ENCODE assay signal across 17 cellular contexts in the genomic region with DNA sequence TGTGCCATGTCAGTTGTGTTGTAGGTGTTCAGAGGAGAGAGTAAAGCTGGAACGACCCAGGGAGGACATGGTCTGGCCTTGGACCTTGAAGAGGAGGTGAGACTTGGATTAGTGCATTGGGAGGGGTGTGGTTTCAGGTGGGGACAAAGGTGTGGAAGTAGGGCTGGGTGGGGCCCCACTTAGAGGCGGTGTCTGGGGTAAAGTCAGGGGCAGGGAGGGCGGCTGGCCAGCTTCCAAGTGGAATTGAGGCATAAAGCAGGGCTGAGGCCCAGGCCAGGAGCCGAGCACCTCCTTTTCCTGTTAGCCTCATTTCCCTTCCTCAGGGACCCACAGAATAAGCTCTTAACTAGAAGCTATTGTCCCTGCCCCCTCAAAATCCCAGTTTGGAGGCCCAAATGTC. TPM values are rescaled to one million over a fixed set of nuclear protein-coding genes. Genes with fewer than 3 reads are reported as not detected.
DNase-seq lines count a peak whose midpoint lies in the region; ATAC-seq and TF ChIP-seq lines count a peak whose summit lies in the region.
"Had no signal": no experiment of that assay in that cellular context is flagged by ENCODE, and none has a peak within 500 bp of the region (broad histone marks: within the 10 kb centered on the region; RNA-seq: fewer than 3 reads in every experiment).

No MANE protein-coding gene starts in this region.

- POLR2A ChIA-PET in naive thymus-derived CD8-positive, alpha-beta T cell (lab: Charles Lee) = no interaction called here

- no peaks in the 10 kb centered on the region for H3K36me3 Mint-ChIP-seq in GM23338 (ENCODE audit: low read depth)
- peaks cover 0 to 5% (median 3%) of the 10 kb centered on the region in 3 donors for H3K36me3 Mint-ChIP-seq in naive thymus-derived CD8-positive, alpha-beta T cell

- H3K27ac ChIP-seq in GM23338 (ENCODE audit: low read depth) (0 out of 2 replicates have a peak overlapping the region, but pooled peaks have one; percentile 14), left ventricle myocardium inferior (replicated peaks) (peak overlapping the region; percentile 71), sigmoid colon (peak overlapping the region; percentile 35 to 66 (median 46))
- H3K27ac ChIP-seq: body of pancreas, ovary, SJSA1 had no signal

- no peaks in the 10 kb centered on the region for H3K27me3 ChIP-seq in GM23338 (ENCODE audit: insufficient read depth)
- H3K27me3 ChIP-seq in left ventricle myocardium inferior (ENCODE audit: low read depth) = no peaks in the 10 kb centered on the region
- no peaks in the 10 kb centered on the region for H3K27me3 ChIP-seq in sigmoid colon
- H3K27me3 ChIP-seq: body of pancreas, ovary, SJSA1 had no signal

- 0 out of 2 replicates have a peak overlapping the region, but pooled peaks have one; percentile 28 for H3K27ac Mint-ChIP-seq in GM23338
- peak overlapping the region in 1 of 10 donors; percentile 71 for H3K27ac Mint-ChIP-seq in naive thymus-derived CD8-positive, alpha-beta T cell

- TF ChIP-seq EP300 in sigmoid colon (IDR thresholded peaks at IDR 0.05) = no peak

- H3F3A ChIP-seq in GM23338 (replicated peaks; ENCODE audit: low read depth) = no peaks in the 10 kb centered on the region; the same call in 1 of the 2 replicates

- H3K9me3 Mint-ChIP-seq in GM23338 = no peaks in the 10 kb centered on the region
- H3K9me3 Mint-ChIP-seq in naive thymus-derived CD8-positive, alpha-beta T cell = peaks cover 0 to 10% (median 0%) of the 10 kb centered on the region in 9 donors

- no peaks in the 10 kb centered on the region for H3K9me3 ChIP-seq in left ventricle myocardium inferior (replicated peaks)
- no peaks in the 10 kb centered on the region for H3K9me3 ChIP-seq in sigmoid colon
- H3K9me3 ChIP-seq: body of pancreas, ovary, SJSA1 had no signal

- H3K79me2 ChIP-seq in GM23338 (replicated peaks; ENCODE audit: insufficient read depth) = no peaks in the 10 kb centered on the region

- peak overlapping the region; percentile 90 for H2AFZ ChIP-seq in GM23338

- H3K36me3 ChIP-seq in GM23338 (ENCODE audit: insufficient read depth) (no peaks in the 10 kb centered on the region; the same call in 1 of the 2 replicates), left ventricle myocardium inferior (no peaks in the 10 kb centered on the region), sigmoid colon (no peaks in the 10 kb centered on the region)
- H3K36me3 ChIP-seq: ovary, SJSA1 had no signal

- H3K4me1 ChIP-seq in GM23338 (ENCODE audit: insufficient read depth) (0 out of 2 replicates have a peak, but pooled peaks cover 13% of the 10 kb centered on the region), left ventricle myocardium inferior (peaks cover 53% of the 10 kb centered on the region), sigmoid colon (peaks cover 0 to 36% (median 30%) of the 10 kb centered on the region in 4 donors)
- H3K4me1 ChIP-seq: body of pancreas had no signal

- peak; percentile 13 for DNase-seq in GM23338 (ENCODE audit: low spot score)
- peak; percentile 59 for DNase-seq in SW480 (ENCODE audit: low spot score)
- no peak for DNase-seq in left ventricle myocardium inferior
- DNase-seq in sigmoid colon = no peak
- no peak for DNase-seq in OCI-M2 (lab: John Stamatoyannopoulos, UW; ENCODE audit: unreplicated experiment)
- no peak for DNase-seq in activated CD8-positive, alpha-beta memory T cell treated with anti-CD3 and anti-CD28 coated beads, Interleukin-2, amount 50 U/mL, for 48 hours
- DNase-seq in naive thymus-derived CD8-positive, alpha-beta T cell = no peak
- no peak for DNase-seq in ecto neural progenitor cell (ENCODE audit: low spot score)
- DNase-seq: activated CD8-positive, alpha-beta memory T cell treated with anti-CD3 and anti-CD28 coated beads for 24 hours; body of pancreas; C1 segment of cervical spinal cord; hypothalamus; NCI-H187 treated with DMSO at 0.1 percent for 48 hours; NCI-H82; ovary had no signal

- H3K4me2 ChIP-seq in GM23338 = no peak overlapping the region

- peaks cover 5% of the 10 kb centered on the region for H3K27me3 Mint-ChIP-seq in GM23338 (ENCODE audit: insufficient read depth, low read depth, poor library complexity)
- peaks cover 0 to 1% (median 0%) of the 10 kb centered on the region in 5 donors for H3K27me3 Mint-ChIP-seq in naive thymus-derived CD8-positive, alpha-beta T cell

- 17 to 55% methylated on average over 4 of the region's 4 CpGs for WGBS in sigmoid colon, 2 donors

- H3K9me2 ChIP-seq in GM23338 (ENCODE audit: insufficient read depth) = no peaks in the 10 kb centered on the region

- intact Hi-C loops in left ventricle myocardium inferior (cut with micrococcal nuclease) (no loop called here), sigmoid colon (cut with DNase I) (loop anchor here (2.0 kb wide), 1 partner anchor 107 kb away; no protein-coding TSS in a partner anchor)

- TF ChIP-seq CTCF in GM23338 (conservative IDR thresholded peaks at IDR 0.05; ENCODE audit: low read depth in 2 of 2) = no peak
- TF ChIP-seq CTCF in left ventricle myocardium inferior (IDR thresholded peaks at IDR 0.05; ENCODE audit: borderline replicate concordance) = no peak
- no peak for TF ChIP-seq CTCF in sigmoid colon (IDR thresholded peaks at IDR 0.05)

- H3K4me1 Mint-ChIP-seq in GM23338 = peaks cover 21% of the 10 kb centered on the region
- peaks cover 5 to 30% (median 21%) of the 10 kb centered on the region in 4 donors for H3K4me1 Mint-ChIP-seq in naive thymus-derived CD8-positive, alpha-beta T cell

- TF ChIP-seq POLR2A in sigmoid colon (IDR thresholded peaks at IDR 0.05) = no peak

- no peaks in the 10 kb centered on the region for H4K20me1 ChIP-seq in GM23338 (replicated peaks; ENCODE audit: insufficient read depth)

- H3K4me3 ChIP-seq in GM23338 (no peak overlapping the region), left ventricle myocardium inferior (no peak overlapping the region), sigmoid colon (no peak overlapping the region)
- H3K4me3 ChIP-seq: body of pancreas, lung, ovary, SJSA1 had no signal

- H3K4me3 Mint-ChIP-seq in GM23338 = no peak overlapping the region
- no peak overlapping the region for H3K4me3 Mint-ChIP-seq in naive thymus-derived CD8-positive, alpha-beta T cell

- no peak for ATAC-seq in GM23338
- no peak for ATAC-seq in naive thymus-derived CD8-positive, alpha-beta T cell
- ATAC-seq: body of pancreas had no signal

TF ChIP-seq in GM23338, 12 proteins besides CTCF, POLR2A, EP300 and RAD21:
- TF ChIP-seq, protein P1, sequence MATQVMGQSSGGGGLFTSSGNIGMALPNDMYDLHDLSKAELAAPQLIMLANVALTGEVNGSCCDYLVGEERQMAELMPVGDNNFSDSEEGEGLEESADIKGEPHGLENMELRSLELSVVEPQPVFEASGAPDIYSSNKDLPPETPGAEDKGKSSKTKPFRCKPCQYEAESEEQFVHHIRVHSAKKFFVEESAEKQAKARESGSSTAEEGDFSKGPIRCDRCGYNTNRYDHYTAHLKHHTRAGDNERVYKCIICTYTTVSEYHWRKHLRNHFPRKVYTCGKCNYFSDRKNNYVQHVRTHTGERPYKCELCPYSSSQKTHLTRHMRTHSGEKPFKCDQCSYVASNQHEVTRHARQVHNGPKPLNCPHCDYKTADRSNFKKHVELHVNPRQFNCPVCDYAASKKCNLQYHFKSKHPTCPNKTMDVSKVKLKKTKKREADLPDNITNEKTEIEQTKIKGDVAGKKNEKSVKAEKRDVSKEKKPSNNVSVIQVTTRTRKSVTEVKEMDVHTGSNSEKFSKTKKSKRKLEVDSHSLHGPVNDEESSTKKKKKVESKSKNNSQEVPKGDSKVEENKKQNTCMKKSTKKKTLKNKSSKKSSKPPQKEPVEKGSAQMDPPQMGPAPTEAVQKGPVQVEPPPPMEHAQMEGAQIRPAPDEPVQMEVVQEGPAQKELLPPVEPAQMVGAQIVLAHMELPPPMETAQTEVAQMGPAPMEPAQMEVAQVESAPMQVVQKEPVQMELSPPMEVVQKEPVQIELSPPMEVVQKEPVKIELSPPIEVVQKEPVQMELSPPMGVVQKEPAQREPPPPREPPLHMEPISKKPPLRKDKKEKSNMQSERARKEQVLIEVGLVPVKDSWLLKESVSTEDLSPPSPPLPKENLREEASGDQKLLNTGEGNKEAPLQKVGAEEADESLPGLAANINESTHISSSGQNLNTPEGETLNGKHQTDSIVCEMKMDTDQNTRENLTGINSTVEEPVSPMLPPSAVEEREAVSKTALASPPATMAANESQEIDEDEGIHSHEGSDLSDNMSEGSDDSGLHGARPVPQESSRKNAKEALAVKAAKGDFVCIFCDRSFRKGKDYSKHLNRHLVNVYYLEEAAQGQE (IDR thresholded peaks at IDR 0.05; ENCODE audit: unreplicated experiment) = no peak
- no peak for TF ChIP-seq STAT1 (IDR thresholded peaks at IDR 0.05; ENCODE audit: unreplicated experiment)
- TF ChIP-seq JUNB (IDR thresholded peaks at IDR 0.05; ENCODE audit: unreplicated experiment) = no peak
- no peak for TF ChIP-seq ZNF114 (CRISPR knock-in tag; IDR thresholded peaks at IDR 0.05)
TF ChIP-seq in GM23338: peak in this region for 0.

RNA-seq across cellular contexts. Expression of a gene that starts 36.2 kb away (rescaled TPM):
- 155 and 179 TPM in 2 replicates for total RNA-seq in GM23338 (2014; rRNA removed; shearing (Covaris generic))
- polyA plus RNA-seq in GM23338 (2016; fragmentation: Nextera tagmentation; extraction: Ambion mirVana) = 36.5 and 39.7 TPM in 2 replicates
- total RNA-seq in left ventricle myocardium inferior = 34.8 TPM
- 100 to 1,000 TPM in 1 of 4 donors, 10 to 100 TPM in 3; 51.7 to 121 (median 76.7) TPM for total RNA-seq in sigmoid colon
- polyA plus RNA-seq in sigmoid colon = 100 to 1,000 TPM; 109 to 277 (median 121) TPM
- total RNA-seq in naive thymus-derived CD8-positive, alpha-beta T cell = 10 to 100 TPM; 75.2 to 76.7 TPM
- polyA plus RNA-seq in naive thymus-derived CD8-positive, alpha-beta T cell = 10 to 100 TPM; 11.8 to 32.2 (median 24.4) TPM

Comparison
In these comparisons a context has a peak if more than half of its experiments do, and no peak if none do; other contexts are left out.
1. DNase-seq: peak in GM23338 (single experiment) and SW480 (single experiment); none in left ventricle myocardium inferior (single experiment), sigmoid colon (single experiment), OCI-M2 (single experiment), activated CD8-positive, alpha-beta memory T cell treated with anti-CD3 and anti-CD28 coated beads, Interleukin-2, amount 50 U/mL, for 48 hours (single experiment), naive thymus-derived CD8-positive, alpha-beta T cell (0 of 10) and ecto neural progenitor cell (single experiment).
2. H3K27ac ChIP-seq: peak in every context shown above with its lines; median percentile 71 in left ventricle myocardium inferior; 46 in sigmoid colon; 14 in GM23338.